ENCODE assay signal across 17 cellular contexts in genomic region chr17:38616361-38616760, GRCh38. TPM values are rescaled to one million over a fixed set of nuclear protein-coding genes. Genes with fewer than 3 reads are reported as not detected.
A peak's percentile ranks its signal among the peaks of the same experiment; 100 is the strongest.
DNase-seq lines count a peak whose midpoint lies in the region; ATAC-seq and TF ChIP-seq lines count a peak whose summit lies in the region.
"Had no signal": no experiment of that assay in that cellular context is flagged by ENCODE, and none has a peak within 500 bp of the region (broad histone marks: within the 10 kb centered on the region; RNA-seq: fewer than 3 reads in every experiment).

No MANE protein-coding gene starts in this region.

- POLR2A ChIA-PET in A673 (lab: Charles Lee; ENCODE audit: low non-redundant PET) = no interaction called here

- H3K27ac ChIP-seq in thyroid gland (no peak overlapping the region), A673 (ENCODE audit: low read depth, low read length, poor library complexity, severe bottlenecking) (no peak overlapping the region)
- H3K27ac ChIP-seq: A549; BLaER1 treated with 17β-estradiol and CSF1 and Interleukin-3, amounts not matched to agents 10 nM and 100 nM; KMS-11 had no signal

- intact Hi-C loops in natural killer cell (cut with micrococcal nuclease) = loop anchor here (10.0 kb wide), 1 partner anchor 48 kb away; no protein-coding TSS in a partner anchor
- intact Hi-C loops in thyroid gland (cut with DNase I) = no loop called here
- intact Hi-C loops in A673 (cut with micrococcal nuclease; ENCODE audit: unreplicated experiment) = no loop called here

- TF ChIP-seq POLR2A in thyroid gland (IDR thresholded peaks at IDR 0.05) = no peak

- H3K4me3 ChIP-seq in thyroid gland (replicated peaks in 1 of 3) = no peak overlapping the region
- no peak overlapping the region for H3K4me3 ChIP-seq in A673 (ENCODE audit: low read depth, low read length, poor library complexity, severe bottlenecking)
- H3K4me3 ChIP-seq: A549; BLaER1 treated with 17β-estradiol and CSF1 and Interleukin-3, amounts not matched to agents 10 nM and 100 nM had no signal

- no peak for TF ChIP-seq CTCF in natural killer cell (IDR thresholded peaks at IDR 0.05)
- no peak for TF ChIP-seq CTCF in thyroid gland (IDR thresholded peaks at IDR 0.05)
- TF ChIP-seq CTCF in A673 (conservative IDR thresholded peaks at IDR 0.05; ENCODE audit: low read depth, low read length) = no peak

- H3K27me3 ChIP-seq in thyroid gland (no peaks in the 10 kb centered on the region), A673 (replicated peaks; ENCODE audit: insufficient read depth, low read depth, low read length, poor library complexity) (no peaks in the 10 kb centered on the region)

- H3K36me3 ChIP-seq in thyroid gland = no peaks in the 10 kb centered on the region
- no peaks in the 10 kb centered on the region for H3K36me3 ChIP-seq in A673 (ENCODE audit: insufficient read depth, low read length, poor library complexity, severe bottlenecking)
- H3K36me3 ChIP-seq: BLaER1 treated with 17β-estradiol and CSF1 and Interleukin-3, amounts not matched to agents 10 nM and 100 nM had no signal

- H3K9me3 ChIP-seq in thyroid gland = no peaks in the 10 kb centered on the region
- H3K9me3 ChIP-seq in A673 (ENCODE audit: low read depth, low read length, poor library complexity, severe bottlenecking) = no peaks in the 10 kb centered on the region

- BruUV-seq in A673 (replicated peaks; lab: Mats Ljungman, UMichigan) = no TSS peak

- H3K4me3 Mint-ChIP-seq in natural killer cell treated with Interleukin-12 subunit alpha and Interleukin-12 subunit beta and Interleukin-15 and Interleukin-18, amount 100 ng/mL, for 72 hours = no peak overlapping the region
- H3K4me3 Mint-ChIP-seq in natural killer cell = no peak overlapping the region
- H3K4me3 Mint-ChIP-seq: CD8-positive, alpha-beta T cell had no signal

- DNase-seq in natural killer cell treated with Interleukin-12 subunit alpha and Interleukin-12 subunit beta and Interleukin-15 and Interleukin-18, amount 100 ng/mL, for 72 hours (ENCODE audit: low spot score) = peak; percentile 25
- DNase-seq in natural killer cell = no peak
- peak; percentile 62 for DNase-seq in NCI-H510A treated with DMSO at 0.1 percent for 48 hours (lab: John Stamatoyannopoulos, UW)
- peak; percentile 43 for DNase-seq in islet precursor cell
- peak; percentile 61 to 73 for DNase-seq in thyroid gland
- DNase-seq in glomerular visceral epithelial cell (ENCODE audit: extremely low spot score) = no peak
- no peak for DNase-seq in A673 (ENCODE audit: low spot score)
- DNase-seq: CD8-positive, alpha-beta T cell; DMS 273 treated with DMSO at 0.1 percent for 48 hours; MV-4-11; NCI-H1930; NCI-H446 treated with DMSO at 0.1 percent for 48 hours; NCI-H774 had no signal

- no peaks in the 10 kb centered on the region for H3K9me3 Mint-ChIP-seq in natural killer cell treated with Interleukin-12 subunit alpha and Interleukin-12 subunit beta and Interleukin-15 and Interleukin-18, amount 100 ng/mL, for 72 hours
- no peaks in the 10 kb centered on the region for H3K9me3 Mint-ChIP-seq in natural killer cell

- 30 to 54% methylated on average over 5 of the region's 5 CpGs for WGBS in thyroid gland, 2 donors

- H3K4me1 ChIP-seq in thyroid gland = no peaks in the 10 kb centered on the region
- H3K4me1 ChIP-seq in A673 (ENCODE audit: insufficient read depth, low read length, poor library complexity, severe bottlenecking) = no peaks in the 10 kb centered on the region

- ATAC-seq in natural killer cell treated with Interleukin-12 subunit alpha and Interleukin-12 subunit beta and Interleukin-15 and Interleukin-18, amount 100 ng/mL, for 72 hours = no peak
- no peak for ATAC-seq in natural killer cell
- ATAC-seq in GM21367 (IDR thresholded peaks at IDR 0.05; ENCODE audit: unreplicated experiment) = no peak
- ATAC-seq: CD8-positive, alpha-beta T cell had no signal

- CTCF ChIA-PET in A673 (lab: Charles Lee) = no interaction called here

- H3K27ac Mint-ChIP-seq in natural killer cell treated with Interleukin-12 subunit alpha and Interleukin-12 subunit beta and Interleukin-15 and Interleukin-18, amount 100 ng/mL, for 72 hours = no peak overlapping the region
- H3K27ac Mint-ChIP-seq in natural killer cell = no peak overlapping the region
- H3K27ac Mint-ChIP-seq: CD8-positive, alpha-beta T cell had no signal

- no peaks in the 10 kb centered on the region for H3K4me1 Mint-ChIP-seq in natural killer cell treated with Interleukin-12 subunit alpha and Interleukin-12 subunit beta and Interleukin-15 and Interleukin-18, amount 100 ng/mL, for 72 hours (ENCODE audit: low read depth in 2 of 2)
- H3K4me1 Mint-ChIP-seq in natural killer cell = no peaks in the 10 kb centered on the region

- no peaks in the 10 kb centered on the region for H3K36me3 Mint-ChIP-seq in natural killer cell treated with Interleukin-12 subunit alpha and Interleukin-12 subunit beta and Interleukin-15 and Interleukin-18, amount 100 ng/mL, for 72 hours
- H3K36me3 Mint-ChIP-seq in natural killer cell = no peaks in the 10 kb centered on the region
- H3K36me3 Mint-ChIP-seq: CD8-positive, alpha-beta T cell had no signal

- peaks cover 31 to 37% of the 10 kb centered on the region in 2 donors for H3K27me3 Mint-ChIP-seq in natural killer cell treated with Interleukin-12 subunit alpha and Interleukin-12 subunit beta and Interleukin-15 and Interleukin-18, amount 100 ng/mL, for 72 hours
- peaks cover 28 to 41% of the 10 kb centered on the region in 2 donors for H3K27me3 Mint-ChIP-seq in natural killer cell (ENCODE audit: low read depth in 2 of 2)

RNA-seq across cellular contexts. Expression of gene SRCIN1, which starts 10.6 kb away (rescaled TPM):
- total RNA-seq in natural killer cell treated with Interleukin-12 subunit alpha and Interleukin-12 subunit beta and Interleukin-15 and Interleukin-18, amount 100 ng/mL, for 72 hours = under 1 TPM; 0.05 to 0.28 TPM
- total RNA-seq in natural killer cell (under 1 TPM in 2 of 3 donors, not detected in 1; 0.28 to 0.50 TPM), thyroid gland (under 1 TPM; 0.54 to 0.89 (median 0.69) TPM), A673 (2021) (1.6 and 3.5 TPM in 2 replicates)

RNA-seq across cellular contexts. Expression of gene EPOP, which starts 58.4 kb away (rescaled TPM):
- total RNA-seq in natural killer cell treated with Interleukin-12 subunit alpha and Interleukin-12 subunit beta and Interleukin-15 and Interleukin-18, amount 100 ng/mL, for 72 hours = 10 to 100 TPM; 20.5 to 41.0 TPM
- 1 to 10 TPM in 2 of 3 donors, under 1 TPM in 1; 0.66 to 1.9 (median 1.1) TPM for total RNA-seq in natural killer cell
- 1 to 10 TPM in 1 of 4 donors, under 1 TPM in 3; 0.20 to 1.8 (median 0.41) TPM for total RNA-seq in thyroid gland
- 4.0 and 5.9 TPM in 2 replicates for total RNA-seq in A673 (2021)

Comparison
In these comparisons a context has a peak if more than half of its experiments do, and no peak if none do; other contexts are left out.
1. DNase-seq: peak in natural killer cell treated with Interleukin-12 subunit alpha and Interleukin-12 subunit beta and Interleukin-15 and Interleukin-18, amount 100 ng/mL, for 72 hours (single experiment), NCI-H510A treated with DMSO at 0.1 percent for 48 hours (single experiment), islet precursor cell (single experiment) and thyroid gland (2 of 2); none in natural killer cell (single experiment), glomerular visceral epithelial cell (single experiment) and A673 (single experiment).